19 cellular contexts compared by ENCODE assay signal in the genomic region with DNA sequence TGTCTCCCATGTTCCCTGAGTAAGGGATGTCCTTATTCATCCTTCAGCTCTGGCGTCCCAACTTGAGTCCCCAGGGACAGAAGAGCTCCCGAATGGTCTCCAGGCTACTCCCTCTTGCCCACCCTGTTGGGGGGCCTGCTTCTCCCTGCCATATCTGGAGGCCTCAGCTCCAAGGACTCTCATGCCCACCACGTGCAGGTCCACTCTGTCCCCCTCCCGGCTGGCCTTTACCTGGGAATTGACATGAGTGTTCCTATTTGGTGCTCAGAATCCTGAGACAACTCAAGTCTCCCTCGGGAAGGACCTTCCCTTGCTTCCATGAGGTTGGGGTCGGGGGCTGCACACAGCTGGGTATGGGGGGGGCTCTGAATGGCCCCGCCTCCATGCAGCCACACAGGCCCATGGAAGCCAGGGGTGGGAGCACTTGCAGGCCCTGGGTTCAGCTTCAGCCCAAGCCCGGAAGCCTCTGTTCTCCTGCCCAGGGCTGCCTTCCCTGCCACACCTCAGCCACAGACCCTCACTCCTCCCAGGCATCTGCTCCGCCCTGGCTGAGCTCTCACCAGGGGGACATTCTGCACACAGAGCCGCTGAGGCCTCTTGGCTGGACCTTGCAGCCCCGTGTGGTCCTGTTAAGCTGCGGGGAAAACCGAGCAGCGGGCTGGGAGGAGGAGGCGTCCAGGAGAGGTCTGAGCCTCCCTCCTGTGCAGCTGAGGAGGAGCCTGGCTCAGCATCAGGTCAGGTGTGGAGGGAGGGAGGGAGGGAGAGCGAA.
"Had no signal": no experiment of that assay in that cellular context is flagged by ENCODE, and none has a peak within 500 bp of the region (broad histone marks: within the 10 kb centered on the region; RNA-seq: fewer than 3 reads in every experiment).

No MANE protein-coding gene starts in this region.

- H3K27me3 ChIP-seq: adrenal gland, heart left ventricle, tibial artery, vagina had no signal

- H3K9me3 ChIP-seq: adrenal gland, vagina had no signal

- H3K4me1 ChIP-seq: adrenal gland, heart left ventricle, lower lobe of right lung, tibial artery, vagina had no signal

- H3K4me3 ChIP-seq: adrenal gland, heart left ventricle, lower lobe of right lung, tibial artery, vagina had no signal

- H3K27ac ChIP-seq: adrenal gland, heart left ventricle, lower lobe of right lung, tibial artery, vagina had no signal

- ATAC-seq: activated T-cell treated with anti-CD3 and anti-CD28 coated beads, Interleukin-2, amount 50 U/mL, for 4 hours; heart left ventricle; lower lobe of right lung; stimulated activated naive B cell treated with anti-CD40 and anti-IgM and Interleukin-4, amounts not matched to agents 10 μg/mL and 1 μg/mL and 100 μg/mL, for 72 hours; T-cell had no signal

- DNase-seq: activated CD4-positive, alpha-beta T cell treated with anti-CD3 and anti-CD28 coated beads, Interleukin-2, amount 50 U/mL, for 48 hours; activated CD4-positive, CD25-positive, alpha-beta regulatory T cell treated with anti-CD3 and anti-CD28 coated beads, Interleukin-2, amount 50 U/mL, for 72 hours; activated effector memory CD4-positive, alpha-beta T cell treated with anti-CD3 and anti-CD28 coated beads, Interleukin-2, amount 50 U/mL, for 16 hours; activated T-cell treated with anti-CD3 and anti-CD28 coated beads, Interleukin-2, amount 50 U/mL, for 4 hours; adrenal gland; caudate nucleus; cortex of kidney; effector CD4-positive, alpha-beta T cell; foreskin fibroblast; immature natural killer cell; lower lobe of right lung; midbrain; stimulated activated CD4-positive, alpha-beta T cell treated with anti-CD3 and anti-CD28 coated beads, Interleukin-2, amount 100 ng/mL, for 48 hours; stimulated activated naive B cell treated with anti-CD40 and anti-IgM and Interleukin-4, amounts not matched to agents 10 μg/mL and 1 μg/mL and 100 μg/mL, for 72 hours; T-cell; T-helper 9 cell; tibial artery had no signal

- H3K36me3 ChIP-seq: adrenal gland, heart left ventricle, lower lobe of right lung, tibial artery, vagina had no signal
